Comparison of ENCODE assay signal across 1 cellular context in genomic region chr19:43162261-43162660, GRCh38.
TF ChIP-seq lines count a peak whose summit lies in the region.

No MANE protein-coding gene starts in this region.

TF ChIP-seq in A549, 52 proteins besides CTCF, POLR2A, EP300 and RAD21:
- TF ChIP-seq USF2 (IDR thresholded peaks at IDR 0.05) (0 out of 2 replicates have a peak, but pooled peaks have one; percentile 19), MAX (IDR thresholded peaks at IDR 0.05) (peak; percentile 30; the same call in 1 of the 2 replicates)
